9 cellular contexts compared by ENCODE assay signal in the genomic region with DNA sequence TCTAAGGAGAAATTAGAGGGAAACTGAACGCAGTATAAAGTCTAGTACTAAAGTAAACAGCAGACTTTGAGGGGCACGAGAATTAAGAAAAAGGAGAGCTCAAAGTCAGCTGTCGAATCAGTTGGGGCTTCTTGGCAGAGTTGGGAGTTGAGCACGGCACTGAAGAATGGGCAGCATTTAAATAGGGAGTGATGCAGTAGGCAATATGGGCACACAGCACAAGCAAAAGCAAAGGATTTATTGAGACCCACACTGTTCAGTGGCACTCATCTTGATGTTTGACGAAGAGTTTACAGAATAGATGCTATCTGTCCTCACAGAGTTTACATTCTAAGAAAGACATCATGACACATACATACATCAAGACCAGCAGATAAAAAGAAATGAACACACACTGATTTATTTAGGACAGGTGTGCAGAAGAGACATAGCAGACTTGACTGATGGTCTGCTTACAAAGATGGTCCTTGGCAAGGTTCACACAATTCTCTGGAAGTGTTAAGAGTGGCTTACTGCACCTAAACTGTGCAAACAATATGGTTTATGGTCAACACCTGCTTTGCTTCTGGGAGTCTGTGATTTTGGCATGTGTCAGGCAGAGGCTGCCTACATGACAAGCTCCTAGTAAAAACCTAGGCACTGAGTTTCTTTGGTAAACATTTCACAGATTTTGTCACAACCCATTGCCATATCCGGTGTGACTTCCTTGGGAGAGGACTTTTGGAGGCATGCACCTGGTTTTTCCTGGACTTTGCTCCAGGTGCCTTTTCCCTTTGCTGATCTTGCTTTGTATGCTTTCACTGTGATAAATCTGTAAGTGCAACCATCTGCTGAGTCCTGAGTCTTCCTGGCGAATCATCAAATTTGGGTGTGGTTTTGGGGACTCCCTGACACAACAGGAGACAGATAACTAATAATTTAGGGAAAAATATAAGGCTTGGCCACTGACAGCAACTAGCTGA. TPM values are rescaled to one million over a fixed set of nuclear protein-coding genes. Genes with fewer than 3 reads are reported as not detected.
DNase-seq lines count a peak whose midpoint lies in the region; ATAC-seq and TF ChIP-seq lines count a peak whose summit lies in the region.
"Had no signal": no experiment of that assay in that cellular context is flagged by ENCODE, and none has a peak within 500 bp of the region (broad histone marks: within the 10 kb centered on the region; RNA-seq: fewer than 3 reads in every experiment).

No MANE protein-coding gene starts in this region.

- no peak for TF ChIP-seq EP300 in esophagus muscularis mucosa (IDR thresholded peaks at IDR 0.05)

- H3K36me3 ChIP-seq in PC-3 (ENCODE audit: low read depth, low read length) (peaks cover 9% of the 10 kb centered on the region; the same call in 1 of the 2 replicates), esophagus muscularis mucosa (peaks cover 6 to 57% (median 30%) of the 10 kb centered on the region in 4 donors), skeletal muscle satellite cell (ENCODE audit: insufficient read depth, low read length) (peaks cover 13% of the 10 kb centered on the region)

- peaks cover 11% of the 10 kb centered on the region; the same call in 1 of the 2 replicates for H4K20me1 ChIP-seq in PC-3 (ENCODE audit: low read length)

- intact Hi-C loops in PC-3 (cut with micrococcal nuclease) (loop anchor here (2.0 kb wide), 1 partner anchor 17 kb away; no protein-coding TSS in a partner anchor), esophagus muscularis mucosa (cut with DNase I) (no loop called here), natural killer cell (cut with micrococcal nuclease) (no loop called here)

- H3F3A ChIP-seq in PC-3 (ENCODE audit: low read length, unreplicated experiment) = peaks cover 13% of the 10 kb centered on the region

- no peaks in the 10 kb centered on the region for H3K79me2 ChIP-seq in PC-3 (ENCODE audit: low read length)

- ATAC-seq in PC-3 = peak; percentile 63
- ATAC-seq in WTC11 = no peak
- no peak for ATAC-seq in natural killer cell

- H3K4me2 ChIP-seq in PC-3 (ENCODE audit: low read length) (peak overlapping the region; percentile 56), skeletal muscle satellite cell (ENCODE audit: low read length) (peak overlapping the region; percentile 54)

- peak overlapping the region; percentile 56 for H3K27ac Mint-ChIP-seq in HFFc6
- no peak overlapping the region for H3K27ac Mint-ChIP-seq in WTC11
- H3K27ac Mint-ChIP-seq in natural killer cell = no peak overlapping the region

- no peak for TF ChIP-seq CTCF in HFFc6 (IDR thresholded peaks at IDR 0.05)
- TF ChIP-seq CTCF in PC-3 (conservative IDR thresholded peaks at IDR 0.05; ENCODE audit: low read depth, low read length) = no peak
- no peak for TF ChIP-seq CTCF in esophagus muscularis mucosa (IDR thresholded peaks at IDR 0.05)
- TF ChIP-seq CTCF in WTC11 (IDR thresholded peaks at IDR 0.05) = no peak
- no peak for TF ChIP-seq CTCF in natural killer cell (IDR thresholded peaks at IDR 0.05)

- peak; percentile 41 for DNase-seq in HFFc6
- peak; percentile 66 for DNase-seq in PC-3
- no peak for DNase-seq in esophagus muscularis mucosa (ENCODE audit: extremely low spot score)
- DNase-seq in WTC11 (ENCODE audit: low spot score) = no peak
- no peak for DNase-seq in NCI-H524 treated with DMSO at 0.1 percent for 48 hours (lab: John Stamatoyannopoulos, UW)
- no peak for DNase-seq in natural killer cell
- DNase-seq: NCI-H748 treated with DMSO at 0.1 percent for 48 hours had no signal

- BruUV-seq in PC-3 (replicated peaks; lab: Mats Ljungman, UMichigan) = no TSS peak

- no peaks in the 10 kb centered on the region for H3K9me2 ChIP-seq in PC-3 (replicated peaks; ENCODE audit: low read length)

- H3K36me3 Mint-ChIP-seq in HFFc6 (ENCODE audit: low read depth) = peaks cover 13% of the 10 kb centered on the region; the same call in 1 of the 2 replicates
- H3K36me3 Mint-ChIP-seq in WTC11 = peaks cover 7% of the 10 kb centered on the region
- no peaks in the 10 kb centered on the region for H3K36me3 Mint-ChIP-seq in natural killer cell

- H3K4me3 ChIP-seq in PC-3 (ENCODE audit: low read length) (no peak overlapping the region), esophagus muscularis mucosa (no peak overlapping the region), skeletal muscle satellite cell (ENCODE audit: low read length) (no peak overlapping the region)

- H2AFZ ChIP-seq in PC-3 (ENCODE audit: low read length) = no peak overlapping the region

- WGBS in esophagus muscularis mucosa = 72% methylated on average over 7 of the region's 7 CpGs

- H3K9me3 ChIP-seq in PC-3 (ENCODE audit: low read length) (no peaks in the 10 kb centered on the region), esophagus muscularis mucosa (no peaks in the 10 kb centered on the region), skeletal muscle satellite cell (replicated peaks; ENCODE audit: low read length) (no peaks in the 10 kb centered on the region)

- H3K4me1 Mint-ChIP-seq in HFFc6 (ENCODE audit: low read depth) (peaks cover 18% of the 10 kb centered on the region), WTC11 (no peaks in the 10 kb centered on the region), natural killer cell (no peaks in the 10 kb centered on the region)
- H3K4me1 Mint-ChIP-seq: central memory CD8-positive, alpha-beta T cell had no signal

- H3K9ac ChIP-seq in PC-3 (ENCODE audit: low read length) = no peak overlapping the region
- no peak overlapping the region for H3K9ac ChIP-seq in skeletal muscle satellite cell (ENCODE audit: low read depth, low read length)

- H3K27me3 Mint-ChIP-seq in HFFc6 (ENCODE audit: insufficient read depth) (no peaks in the 10 kb centered on the region), WTC11 (ENCODE audit: low read depth) (no peaks in the 10 kb centered on the region), natural killer cell (ENCODE audit: low read depth in 2 of 2) (no peaks in the 10 kb centered on the region)
- H3K27me3 Mint-ChIP-seq: central memory CD8-positive, alpha-beta T cell had no signal

- H3K27me3 ChIP-seq in PC-3 (ENCODE audit: low read length) (no peaks in the 10 kb centered on the region), esophagus muscularis mucosa (no peaks in the 10 kb centered on the region), skeletal muscle satellite cell (ENCODE audit: control insufficient read depth, insufficient read depth, low read length) (no peaks in the 10 kb centered on the region)

- CTCF ChIA-PET in PC-3 (lab: Charles Lee) (interaction anchor here (0.5 kb wide), 1 partner anchor 418 kb away, joined by 4 read pairs; no protein-coding TSS in a partner anchor), WTC11 (lab: Charles Lee) (no interaction called here)

- H3K4me3 Mint-ChIP-seq in HFFc6 (no peak overlapping the region), WTC11 (no peak overlapping the region), natural killer cell (no peak overlapping the region)
- H3K4me3 Mint-ChIP-seq: central memory CD8-positive, alpha-beta T cell had no signal

- H3K9me3 Mint-ChIP-seq in HFFc6 = no peaks in the 10 kb centered on the region
- H3K9me3 Mint-ChIP-seq in WTC11 = no peaks in the 10 kb centered on the region
- no peaks in the 10 kb centered on the region for H3K9me3 Mint-ChIP-seq in natural killer cell
- H3K9me3 Mint-ChIP-seq: central memory CD8-positive, alpha-beta T cell had no signal

- H3K27ac ChIP-seq in PC-3 (ENCODE audit: low read length) (peak overlapping the region; percentile 85), esophagus muscularis mucosa (replicated peaks in 1 of 4) (peak overlapping the region; percentile 45 to 59 (median 54))

- TF ChIP-seq POLR2A in esophagus muscularis mucosa (IDR thresholded peaks at IDR 0.05; ENCODE audit: low read depth) = no peak

- POLR2A ChIA-PET in PC-3 (lab: Charles Lee; ENCODE audit: unreplicated experiment) = no interaction called here
- POLR2A ChIA-PET in WTC11 (lab: Charles Lee) = no interaction called here

- H3K4me1 ChIP-seq in PC-3 (ENCODE audit: insufficient read depth, low read length) (peaks cover 19% of the 10 kb centered on the region), esophagus muscularis mucosa (peaks cover 11 to 20% (median 19%) of the 10 kb centered on the region in 4 donors), skeletal muscle satellite cell (ENCODE audit: control insufficient read depth, insufficient read depth, low read length) (peaks cover 14% of the 10 kb centered on the region)

TF ChIP-seq in WTC11, 78 proteins besides CTCF, POLR2A, EP300 and RAD21 (continues in another document):
- no peak for TF ChIP-seq ZNF423 (CRISPR knock-in tag; IDR thresholded peaks at IDR 0.05)
- TF ChIP-seq ZNF232 (CRISPR knock-in tag; IDR thresholded peaks at IDR 0.05) = no peak
- no peak for TF ChIP-seq JUN (CRISPR knock-in tag; IDR thresholded peaks at IDR 0.05)
- no peak for TF ChIP-seq KAT7 (CRISPR knock-in tag; IDR thresholded peaks at IDR 0.05; ENCODE audit: borderline replicate concordance)
- no peak for TF ChIP-seq NFATC4 (CRISPR knock-in tag; IDR thresholded peaks at IDR 0.05)
- TF ChIP-seq, protein P1, sequence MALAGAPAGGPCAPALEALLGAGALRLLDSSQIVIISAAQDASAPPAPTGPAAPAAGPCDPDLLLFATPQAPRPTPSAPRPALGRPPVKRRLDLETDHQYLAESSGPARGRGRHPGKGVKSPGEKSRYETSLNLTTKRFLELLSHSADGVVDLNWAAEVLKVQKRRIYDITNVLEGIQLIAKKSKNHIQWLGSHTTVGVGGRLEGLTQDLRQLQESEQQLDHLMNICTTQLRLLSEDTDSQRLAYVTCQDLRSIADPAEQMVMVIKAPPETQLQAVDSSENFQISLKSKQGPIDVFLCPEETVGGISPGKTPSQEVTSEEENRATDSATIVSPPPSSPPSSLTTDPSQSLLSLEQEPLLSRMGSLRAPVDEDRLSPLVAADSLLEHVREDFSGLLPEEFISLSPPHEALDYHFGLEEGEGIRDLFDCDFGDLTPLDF (CRISPR knock-in tag; IDR thresholded peaks at IDR 0.05) = no peak
- no peak for TF ChIP-seq ZNF416 (CRISPR knock-in tag; IDR thresholded peaks at IDR 0.05)

RNA-seq across cellular contexts. Expression of a gene that starts 26.3 kb away (rescaled TPM):
- 10 to 100 TPM; 10.1 to 13.9 (median 10.7) TPM for total RNA-seq in HFFc6 (2021; fragmentation: NEBNext Ultra II Directional; extraction: Animal tissue kit (Norgen Biotek cat#: 25700))
- 9.7 and 10.8 TPM in 2 replicates for total RNA-seq in PC-3 (2014; rRNA removed)
- total RNA-seq in esophagus muscularis mucosa = 10 to 100 TPM in 3 of 4 donors, 1 to 10 TPM in 1; 8.0 to 13.3 (median 11.8) TPM
- 9.4 and 10.3 TPM in 2 replicates for total RNA-seq in skeletal muscle satellite cell (2012; rRNA removed)
- total RNA-seq in WTC11 (2021) = 14.5 to 18.8 TPM (median 17.8 TPM) in 3 replicates
- 10 to 100 TPM in 1 of 3 donors, 1 to 10 TPM in 2; 3.6 to 10.2 (median 7.1) TPM for total RNA-seq in natural killer cell

RNA-seq across cellular contexts. Expression of a gene that starts 26.4 kb away (rescaled TPM):
- 100 to 1,000 TPM; 152 to 209 (median 182) TPM for total RNA-seq in HFFc6 (2021; fragmentation: NEBNext Ultra II Directional; extraction: Animal tissue kit (Norgen Biotek cat#: 25700))
- total RNA-seq in PC-3 (2014; rRNA removed) (904 and 934 TPM in 2 replicates), esophagus muscularis mucosa (100 to 1,000 TPM; 101 to 247 (median 166) TPM), WTC11 (2021) (317 to 377 TPM (median 325 TPM) in 3 replicates), natural killer cell (10 to 100 TPM; 29.5 to 33.1 (median 31.6) TPM)
- 295 and 362 TPM in 2 replicates for total RNA-seq in skeletal muscle satellite cell (2012; rRNA removed)

Comparison
In these comparisons a context has a peak if more than half of its experiments do, and no peak if none do; other contexts are left out.
1. DNase-seq: peak in HFFc6 (single experiment) and PC-3 (single experiment); none in esophagus muscularis mucosa (single experiment), WTC11 (single experiment), NCI-H524 treated with DMSO at 0.1 percent for 48 hours (single experiment) and natural killer cell (single experiment).